Comparison of ENCODE assay signal across 28 cellular contexts in the genomic region with DNA sequence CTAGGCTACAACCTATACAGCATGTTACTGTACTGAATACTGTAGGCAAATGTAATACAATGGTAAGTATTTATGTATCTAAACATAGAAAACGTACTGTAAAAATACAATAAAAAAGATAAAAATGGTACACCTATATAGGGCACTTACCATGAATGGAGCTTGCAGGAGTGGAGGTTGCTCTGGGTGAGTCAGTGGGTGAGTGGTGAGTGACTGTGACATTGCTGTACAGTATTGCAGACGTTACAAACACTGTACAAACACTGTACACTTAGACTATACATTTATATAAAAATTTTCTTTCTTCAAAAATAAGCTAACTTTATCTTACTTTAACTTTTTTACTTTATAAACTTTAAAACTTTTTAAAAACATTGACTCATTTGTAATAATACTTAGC.
"Had no signal": no experiment of that assay in that cellular context is flagged by ENCODE, and none has a peak within 500 bp of the region (broad histone marks: within the 10 kb centered on the region; RNA-seq: fewer than 3 reads in every experiment).

No MANE protein-coding gene starts in this region.

- H3K4me1 Mint-ChIP-seq: memory B cell; naive thymus-derived CD4-positive, alpha-beta T cell; stimulated activated effector memory CD8-positive, alpha-beta T cell treated with anti-CD3 and anti-CD28 coated beads, Interleukin-12 subunit alpha, Interleukin-12 subunit beta, amount 100 ng/mL, for 72 hours had no signal

- H3K4me3 ChIP-seq: hepatocyte, left lung, lower lobe of right lung, mucosa of descending colon, ovary, prostate gland, skin epidermis, suprapubic skin, thoracic aorta, tibial artery, upper lobe of right lung had no signal

- H3K27ac Mint-ChIP-seq: memory B cell; naive thymus-derived CD4-positive, alpha-beta T cell; natural killer cell treated with Interleukin-12 subunit alpha and Interleukin-12 subunit beta and Interleukin-15 and Interleukin-18, amount 100 ng/mL, for 72 hours; stimulated activated effector memory CD8-positive, alpha-beta T cell treated with anti-CD3 and anti-CD28 coated beads, Interleukin-12 subunit alpha, Interleukin-12 subunit beta, amount 100 ng/mL, for 72 hours; stimulated activated naive CD8-positive, alpha-beta T cell treated with anti-CD3 and anti-CD28 coated beads, Interleukin-15, Interleukin-2, amounts not matched to agents 100 ng/mL and 50 ng/mL, for 24 hours had no signal

- H3K36me3 Mint-ChIP-seq: memory B cell; natural killer cell treated with Interleukin-12 subunit alpha and Interleukin-12 subunit beta and Interleukin-15 and Interleukin-18, amount 100 ng/mL, for 72 hours; stimulated activated effector memory CD8-positive, alpha-beta T cell treated with anti-CD3 and anti-CD28 coated beads, Interleukin-12 subunit alpha, Interleukin-12 subunit beta, amount 100 ng/mL, for 72 hours had no signal

- H3K4me3 Mint-ChIP-seq: memory B cell; naive thymus-derived CD4-positive, alpha-beta T cell; natural killer cell treated with Interleukin-12 subunit alpha and Interleukin-12 subunit beta and Interleukin-15 and Interleukin-18, amount 100 ng/mL, for 72 hours; stimulated activated effector memory CD8-positive, alpha-beta T cell treated with anti-CD3 and anti-CD28 coated beads, Interleukin-12 subunit alpha, Interleukin-12 subunit beta, amount 100 ng/mL, for 72 hours; stimulated activated naive CD8-positive, alpha-beta T cell treated with anti-CD3 and anti-CD28 coated beads, Interleukin-15, Interleukin-2, amounts not matched to agents 100 ng/mL and 50 ng/mL, for 24 hours had no signal

- H3K27ac ChIP-seq: hepatocyte, left lung, lower lobe of right lung, ovary, prostate gland, skin epidermis, suprapubic skin, thoracic aorta, tibial artery, upper lobe of right lung had no signal

- H3K36me3 ChIP-seq: left lung, lower lobe of right lung, ovary, prostate gland, suprapubic skin, thoracic aorta, tibial artery, upper lobe of right lung had no signal

- H3K4me1 ChIP-seq: left lung, lower lobe of right lung, prostate gland, suprapubic skin, tibial artery, upper lobe of right lung had no signal

- H3K27me3 Mint-ChIP-seq: memory B cell; naive thymus-derived CD4-positive, alpha-beta T cell; natural killer cell treated with Interleukin-12 subunit alpha and Interleukin-12 subunit beta and Interleukin-15 and Interleukin-18, amount 100 ng/mL, for 72 hours; stimulated activated naive CD8-positive, alpha-beta T cell treated with anti-CD3 and anti-CD28 coated beads, Interleukin-15, Interleukin-2, amounts not matched to agents 100 ng/mL and 50 ng/mL, for 24 hours had no signal

- H3K9me3 ChIP-seq: prostate gland, suprapubic skin, tibial artery, upper lobe of right lung had no signal

- DNase-seq: left colon; left lung; lower lobe of right lung; midbrain; mucosa of descending colon; naive thymus-derived CD4-positive, alpha-beta T cell; ovary; posterior cingulate gyrus; retina; right cardiac atrium; stimulated activated CD4-positive, alpha-beta T cell treated with anti-CD3 and anti-CD28 coated beads, Interleukin-12 subunit alpha, Interleukin-12 subunit beta, amount 100 ng/mL, for 4 hours; stimulated activated CD4-positive, alpha-beta T cell treated with anti-CD3 and anti-CD28 coated beads, Interleukin-15, amount 100 ng/mL, for 24 hours; stimulated activated CD4-positive, alpha-beta T cell treated with anti-CD3 and anti-CD28 coated beads, Interleukin-2, amount 100 ng/mL, for 24 hours; stimulated activated CD4-positive, alpha-beta T cell treated with anti-CD3 and anti-CD28 coated beads, Interleukin-4, amount 100 ng/mL, for 1 hour; stimulated activated naive CD4-positive, alpha-beta T cell; tibial artery; upper lobe of right lung had no signal

- FAIRE-seq: keratinocyte, urothelium cell line had no signal

- H3K27me3 ChIP-seq: hepatocyte, left lung, ovary, suprapubic skin, tibial artery, upper lobe of right lung had no signal
